ENCODE assay signal across 11 cellular contexts in the genomic region with DNA sequence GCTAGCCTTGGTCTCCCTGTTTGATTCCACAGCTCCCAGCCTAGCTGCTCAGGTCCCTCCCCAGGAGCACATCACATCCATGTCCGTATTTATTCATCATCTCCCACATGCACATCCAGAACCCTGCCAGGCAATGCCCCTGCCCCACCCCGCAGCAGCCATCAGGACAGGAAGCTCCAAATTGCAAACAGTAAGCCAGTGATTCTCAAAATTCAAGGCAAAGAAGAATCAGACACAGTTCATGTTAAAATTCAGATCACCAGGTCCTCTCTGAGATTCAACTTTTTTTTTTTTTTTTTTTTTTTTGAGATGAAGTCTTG. TPM values are rescaled to one million over a fixed set of nuclear protein-coding genes. Genes with fewer than 3 reads are reported as not detected.
A peak's percentile ranks its signal among the peaks of the same experiment; 100 is the strongest.
DNase-seq lines count a peak whose midpoint lies in the region; ATAC-seq, FAIRE-seq and TF ChIP-seq lines count a peak whose summit lies in the region.
"Had no signal": no experiment of that assay in that cellular context is flagged by ENCODE, and none has a peak within 500 bp of the region (broad histone marks: within the 10 kb centered on the region; RNA-seq: fewer than 3 reads in every experiment).

No MANE protein-coding gene starts in this region.

- H3K4me3 Mint-ChIP-seq in natural killer cell: no peak overlapping the region
- H3K4me3 Mint-ChIP-seq: CD8-positive, alpha-beta T cell had no signal

- H3K9me1 ChIP-seq in K562 (ENCODE audit: control insufficient read depth, insufficient read depth, low read length): no peaks in the 10 kb centered on the region

- no peak overlapping the region for H3K27ac ChIP-seq in BLaER1 treated with 17β-estradiol and CSF1 and Interleukin-3, amounts not matched to agents 10 nM and 100 nM
- H3K27ac ChIP-seq in K562 (ENCODE audit: extremely low read depth, low read depth, low read length) (no peak overlapping the region), smooth muscle cell (ENCODE audit: low read depth) (no peak overlapping the region), SK-N-SH (ENCODE audit: low read depth in 2 of 2, low read length in 1 of 2) (peak overlapping the region in 1 of 2 experiments; percentile 96; a peak in 1 of 4 replicates)
- H3K27ac ChIP-seq: neutrophil had no signal

- ATAC-seq in HG02885 (IDR thresholded peaks at IDR 0.05; ENCODE audit: poor library complexity, unreplicated experiment): peak; percentile 7
- ATAC-seq in K562: no peak
- no peak for ATAC-seq in natural killer cell
- no peak for ATAC-seq in stimulated activated naive CD8-positive, alpha-beta T cell treated with anti-CD3 and anti-CD28 coated beads, Interleukin-15, Interleukin-2, amounts not matched to agents 100 U/mL and 50 U/mL, for 24 hours

- H3K9me3 ChIP-seq in BLaER1 treated with 17β-estradiol and CSF1 and Interleukin-3, amounts not matched to agents 10 nM and 100 nM (replicated peaks in 1 of 11): no peaks in the 10 kb centered on the region
- H3K9me3 ChIP-seq in K562 (replicated peaks; ENCODE audit: control insufficient read depth, insufficient read depth, low read depth, low read length) (peaks cover 2% of the 10 kb centered on the region; the same call in 1 of the 2 replicates), smooth muscle cell (replicated peaks; ENCODE audit: low read depth) (no peaks in the 10 kb centered on the region), SK-N-SH (no peaks in the 10 kb centered on the region)
- H3K9me3 ChIP-seq: neutrophil had no signal

- H3K9me2 ChIP-seq in SK-N-SH: no peaks in the 10 kb centered on the region

- in situ Hi-C loops in K562 (cut with MboI): loop anchor here (5.0 kb wide), 1 partner anchor 147 kb away; no protein-coding TSS in a partner anchor

- POLR2A ChIA-PET in K562 (lab: Yijun Ruan, JAX): interaction anchor here (0.8 to 1.7 kb wide), 8 partner anchors 9 to 172 kb away, joined by 3 to 16 read pairs (median 4); partner anchors contain the start of gene PPA1
- POLR2A ChIA-PET in SK-N-SH (lab: Yijun Ruan, JAX): interaction anchor here (0.9 to 1.9 kb wide), 6 partner anchors 10 to 143 kb away, joined by 3 to 26 read pairs (median 8); partner anchors contain the start of gene LRRC20

- H3K27me3 Mint-ChIP-seq in natural killer cell (ENCODE audit: low read depth in 2 of 2): no peaks in the 10 kb centered on the region

- H3K9me3 Mint-ChIP-seq in natural killer cell: no peaks in the 10 kb centered on the region
- H3K9me3 Mint-ChIP-seq: CD8-positive, alpha-beta T cell had no signal

- H4K20me1 ChIP-seq in BLaER1 treated with 17β-estradiol and CSF1 and Interleukin-3, amounts not matched to agents 10 nM and 100 nM: no peaks in the 10 kb centered on the region; a peak in 2 of 22 replicates
- H4K20me1 ChIP-seq in K562 (replicated peaks; ENCODE audit: control insufficient read depth, insufficient read depth, low read length): peaks cover 7% of the 10 kb centered on the region; the same call in 1 of the 2 replicates
- H4K20me1 ChIP-seq in smooth muscle cell (ENCODE audit: low read depth): no peaks in the 10 kb centered on the region
- no peaks in the 10 kb centered on the region for H4K20me1 ChIP-seq in SK-N-SH (ENCODE audit: insufficient read depth)

- no peak for FAIRE-seq in K562 (lab: Jason Lieb, UNC)

- TF ChIP-seq EP300 in K562 (IDR thresholded peaks at IDR 0.05; ENCODE audit: low read length): no peak
- no peak for TF ChIP-seq EP300 in SK-N-SH (IDR thresholded peaks at IDR 0.05; ENCODE audit: borderline replicate concordance in 1 of 2, low read depth in 1 of 2, low read length in 1 of 2)

- peaks cover 20 to 29% (median 26%) of the 10 kb centered on the region in 10 experiments for H3K4me1 ChIP-seq in BLaER1 treated with 17β-estradiol and CSF1 and Interleukin-3, amounts not matched to agents 10 nM and 100 nM
- H3K4me1 ChIP-seq in K562 (replicated peaks in 1 of 2; ENCODE audit: control insufficient read depth in 2 of 2, insufficient read depth in 2 of 2, low read length in 2 of 2) (peaks cover 5 to 15% of the 10 kb centered on the region in 2 experiments; a peak in 4 of 5 replicates), smooth muscle cell (ENCODE audit: low read depth) (no peaks in the 10 kb centered on the region), SK-N-SH (ENCODE audit: control insufficient read depth in 1 of 2, insufficient read depth in 2 of 2, low read depth in 1 of 2, low read length in 1 of 2) (peaks cover 6 to 15% of the 10 kb centered on the region in 2 experiments; a peak in 3 of 4 replicates)

- H3K4me3 ChIP-seq in BLaER1 treated with 17β-estradiol and CSF1 and Interleukin-3, amounts not matched to agents 10 nM and 100 nM: no peak overlapping the region
- H3K4me3 ChIP-seq in K562 (no peak overlapping the region), smooth muscle cell (no peak overlapping the region), SK-N-SH (ENCODE audit: low read depth in 2 of 2, low read length in 1 of 2) (peak overlapping the region in 1 of 2 experiments; percentile 14; a peak in 1 of 4 replicates)

- no TSS peak for BruUV-seq in K562 (replicated peaks; lab: Mats Ljungman, UMichigan)

- no peak for TF ChIP-seq POLR2A in K562 (conservative IDR thresholded peaks at IDR 0.05)

- H3K79me2 ChIP-seq in K562 (ENCODE audit: control insufficient read depth, insufficient read depth, low read length) (no peaks in the 10 kb centered on the region), smooth muscle cell (ENCODE audit: low read depth) (no peaks in the 10 kb centered on the region), SK-N-SH (ENCODE audit: insufficient read depth) (no peaks in the 10 kb centered on the region)

- no peak overlapping the region; a peak in 1 of 22 replicates for H3K9ac ChIP-seq in BLaER1 treated with 17β-estradiol and CSF1 and Interleukin-3, amounts not matched to agents 10 nM and 100 nM
- no peak overlapping the region for H3K9ac ChIP-seq in K562 (ENCODE audit: insufficient read depth in 1 of 2, low read depth in 2 of 2, low read length in 2 of 2)
- no peak overlapping the region for H3K9ac ChIP-seq in smooth muscle cell (ENCODE audit: low read depth)
- H3K9ac ChIP-seq in SK-N-SH: no peak overlapping the region

- H3K27me3 ChIP-seq in BLaER1 treated with 17β-estradiol and CSF1 and Interleukin-3, amounts not matched to agents 10 nM and 100 nM: 0 out of 22 replicates have a peak, but pooled peaks cover 0 to 6% (median 0%) of the 10 kb centered on the region in 11 experiments
- H3K27me3 ChIP-seq in K562 (ENCODE audit: control insufficient read depth in 2 of 2, insufficient read depth in 2 of 2, low read length in 2 of 2): no peaks in the 10 kb centered on the region
- peaks cover 5% of the 10 kb centered on the region for H3K27me3 ChIP-seq in smooth muscle cell (ENCODE audit: low read depth)
- no peaks in the 10 kb centered on the region for H3K27me3 ChIP-seq in SK-N-SH (ENCODE audit: insufficient read depth)
- H3K27me3 ChIP-seq: neutrophil had no signal

- H3K4me2 ChIP-seq in BLaER1 treated with 17β-estradiol and CSF1 and Interleukin-3, amounts not matched to agents 10 nM and 100 nM: peak overlapping the region; percentile 66 to 93 (median 81); a peak in 17 of 22 replicates
- H3K4me2 ChIP-seq in K562 (ENCODE audit: insufficient read depth, low read length) (peak overlapping the region; percentile 8; the same call in 1 of the 2 replicates), smooth muscle cell (no peak overlapping the region), SK-N-SH (no peak overlapping the region)

- CTCF ChIA-PET in K562 (lab: Yijun Ruan, JAX; ENCODE audit: low intra/inter-chr PET ratio): interaction anchor here (0.6 to 6.7 kb wide), 8 partner anchors 92 to 406 kb away, joined by 3 to 77 read pairs (median 4); no protein-coding TSS in a partner anchor
- CTCF ChIA-PET in SK-N-SH (lab: Yijun Ruan, JAX): interaction anchor here (0.6 to 9.0 kb wide), 58 partner anchors 11 to 394 kb away, joined by 3 to 214 read pairs (median 5); partner anchors contain the start of genes EIF4EBP2, LRRC20, NPFFR1 and PPA1

- intact Hi-C loops in K562 (cut with micrococcal nuclease): loop anchor here (1.0 to 2.0 kb wide), 4 partner anchors 34 to 248 kb away; no protein-coding TSS in a partner anchor
- intact Hi-C loops in natural killer cell (cut with micrococcal nuclease): loop anchor here (1.0 to 10.0 kb wide), 3 partner anchors 90 to 248 kb away; no protein-coding TSS in a partner anchor

- no peaks in the 10 kb centered on the region for H3F3A ChIP-seq in smooth muscle cell (ENCODE audit: low read depth)
- H3F3A ChIP-seq in SK-N-SH (replicated peaks; ENCODE audit: insufficient read depth): no peaks in the 10 kb centered on the region

- H3K27ac Mint-ChIP-seq in natural killer cell: peak overlapping the region in 1 of 2 donors; percentile 61
- H3K27ac Mint-ChIP-seq: CD8-positive, alpha-beta T cell had no signal

- no peaks in the 10 kb centered on the region for H3K36me3 Mint-ChIP-seq in natural killer cell
- H3K36me3 Mint-ChIP-seq: CD8-positive, alpha-beta T cell had no signal

- peaks cover 9% of the 10 kb centered on the region in 2 donors for H3K4me1 Mint-ChIP-seq in natural killer cell

- DNase-seq in K562 (ENCODE audit: extremely low read depth in 1 of 4, low spot score in 3 of 4) (no peak), natural killer cell (no peak), smooth muscle cell (lab: John Stamatoyannopoulos, UW; ENCODE audit: unreplicated experiment) (no peak), Kasumi-1 (lab: John Stamatoyannopoulos, UW) (no peak), SK-N-SH (no peak)
- no peak for DNase-seq in stimulated activated naive CD8-positive, alpha-beta T cell treated with anti-CD3 and anti-CD28 coated beads, Interleukin-15, Interleukin-2, amounts not matched to agents 100 U/mL and 50 U/mL, for 24 hours
- DNase-seq: NCI-H524 treated with DMSO at 0.1 percent for 48 hours had no signal

- WGBS in K562 (ENCODE audit: insufficient coverage, low coverage, missing lambda C conversion rate): 35% methylated on average over 2 of the region's 2 CpGs
- WGBS in smooth muscle cell (ENCODE audit: low lambda C conversion rate): 47% methylated on average over 2 of the region's 2 CpGs
- WGBS in SK-N-SH (ENCODE audit: low lambda C conversion rate): 68% methylated on average over 2 of the region's 2 CpGs

- no peak overlapping the region for H2AFZ ChIP-seq in K562 (ENCODE audit: low read depth, low read length)
- H2AFZ ChIP-seq in smooth muscle cell (ENCODE audit: low read depth): no peak overlapping the region
- no peak overlapping the region for H2AFZ ChIP-seq in SK-N-SH (ENCODE audit: low read depth)

- H3K36me3 ChIP-seq in BLaER1 treated with 17β-estradiol and CSF1 and Interleukin-3, amounts not matched to agents 10 nM and 100 nM: peaks cover 0 to 8% (median 0%) of the 10 kb centered on the region in 11 experiments; a peak in 1 of 22 replicates
- H3K36me3 ChIP-seq in K562 (ENCODE audit: control insufficient read depth, insufficient read depth, low read length) (no peaks in the 10 kb centered on the region), smooth muscle cell (ENCODE audit: low read depth) (no peaks in the 10 kb centered on the region), SK-N-SH (replicated peaks in 1 of 2; ENCODE audit: control insufficient read depth in 1 of 2, insufficient read depth in 2 of 2, low read length in 1 of 2) (no peaks in the 10 kb centered on the region)
- H3K36me3 ChIP-seq: neutrophil had no signal

- TF ChIP-seq RAD21 in K562 (CRISPR knock-in tag; conservative IDR thresholded peaks at IDR 0.05 in 1 of 2, IDR thresholded peaks at IDR 0.05 in 1 of 2) (no peak), SK-N-SH (IDR thresholded peaks at IDR 0.05; ENCODE audit: low read length) (no peak)

- no peak for TF ChIP-seq CTCF in K562 (IDR thresholded peaks at IDR 0.05 in 2 of 3, conservative IDR thresholded peaks at IDR 0.05 in 1 of 3; ENCODE audit: insufficient read depth in 2 of 3, low read depth in 1 of 3, low read length in 3 of 3)
- TF ChIP-seq CTCF in natural killer cell (IDR thresholded peaks at IDR 0.05): peak; percentile 40
- no peak for TF ChIP-seq CTCF in smooth muscle cell (IDR thresholded peaks at IDR 0.05; ENCODE audit: borderline replicate concordance, insufficient read depth, poor library complexity, severe bottlenecking)
- TF ChIP-seq CTCF in SK-N-SH (IDR thresholded peaks at IDR 0.05): no peak

RNA-seq across cellular contexts. Expression of gene LRRC20, which starts 17.7 kb away (rescaled TPM):
- total RNA-seq in K562 (2011; cell fraction: chromatin; rRNA removed; ENCODE audit: low replicate concordance): 4.7 and 10.3 TPM in 2 replicates
- total RNA-seq in K562 (2011; cell fraction: nucleolus; rRNA removed): 9.0 and 9.3 TPM in 2 replicates
- 6.5 and 7.2 TPM in 2 replicates for total RNA-seq in K562 (2011; cell fraction: nucleoplasm; rRNA removed)
- total RNA-seq in K562 (2014; rRNA removed) (9.8 and 14.3 TPM in 2 replicates), K562 (2014; rRNA removed; fragmentation: Illumina TruSeq; extraction: Trizol) (3.9 and 4.4 TPM in 2 replicates), K562 (2015; rRNA removed; fragmentation: Illumina TruSeq; extraction: Trizol) (8.6 and 10.1 TPM in 2 replicates), K562 (2021) (12.4 and 13.1 TPM in 2 replicates), natural killer cell (1 to 10 TPM; 1.2 to 1.5 (median 1.3) TPM), smooth muscle cell (2.7 and 14.3 TPM in 2 replicates)
- polyA plus RNA-seq in K562 (2011; rRNA removed) (15.8 and 16.9 TPM in 2 replicates), K562 (2014; fragmentation: Illumina TruSeq; extraction: Trizol) (14.2 and 16.7 TPM in 2 replicates), K562 (2014; fragmentation: Nextera tagmentation; extraction: Ambion mirVana) (1 to 10 TPM; 2.3 to 3.0 TPM), K562 (2014; rRNA removed) (11.0 and 11.4 TPM in 2 replicates), smooth muscle cell (4.7 and 6.7 TPM in 2 replicates), SK-N-SH (2012; rRNA removed) (27.7 and 28.9 TPM in 2 replicates)
- polyA plus RNA-seq in K562 (2011; cell fraction: cytosol; rRNA removed): 28.2 and 31.1 TPM in 2 replicates
- 16.1 and 16.9 TPM in 2 replicates for polyA plus RNA-seq in K562 (2011; cell fraction: nucleus; rRNA removed)
- 11.8 and 17.5 TPM in 2 replicates for polyA plus RNA-seq in K562 (2012)
- polyA minus RNA-seq in K562 (2011; rRNA and poly(A)+ RNA removed): 7.1 and 11.6 TPM in 2 replicates
- 4.1 and 5.0 TPM in 2 replicates for polyA minus RNA-seq in K562 (2011; cell fraction: cytosol; rRNA and poly(A)+ RNA removed)
- 4.6 and 6.2 TPM in 2 replicates for polyA minus RNA-seq in K562 (2011; cell fraction: nucleus; rRNA and poly(A)+ RNA removed)
- 13.8 and 23.4 TPM in 2 replicates for polyA plus RNA-seq in SK-N-SH (2012; cell fraction: cytosol; rRNA removed)
- 20.3 and 23.6 TPM in 2 replicates for polyA plus RNA-seq in SK-N-SH (2012; cell fraction: nucleus; rRNA removed)

RNA-seq across cellular contexts. Expression of gene EIF4EBP2, which starts 39.2 kb away (rescaled TPM):
- 14.7 and 24.0 TPM in 2 replicates for total RNA-seq in K562 (2011; cell fraction: chromatin; rRNA removed; ENCODE audit: low replicate concordance)
- total RNA-seq in K562 (2011; cell fraction: nucleolus; rRNA removed): 12.2 and 12.6 TPM in 2 replicates
- 24.9 and 39.0 TPM in 2 replicates for total RNA-seq in K562 (2011; cell fraction: nucleoplasm; rRNA removed)
- total RNA-seq in K562 (2014; rRNA removed) (18.3 and 24.5 TPM in 2 replicates), K562 (2014; rRNA removed; fragmentation: Illumina TruSeq; extraction: Trizol) (46.5 and 54.1 TPM in 2 replicates), K562 (2015; rRNA removed; fragmentation: Illumina TruSeq; extraction: Trizol) (38.1 and 39.4 TPM in 2 replicates), K562 (2021) (54.1 and 61.8 TPM in 2 replicates), natural killer cell (10 to 100 TPM; 60.6 to 71.6 (median 71.1) TPM), smooth muscle cell (43.9 and 51.4 TPM in 2 replicates)
- polyA plus RNA-seq in K562 (2011; rRNA removed) (34.9 and 38.3 TPM in 2 replicates), K562 (2014; fragmentation: Illumina TruSeq; extraction: Trizol) (57.4 and 67.5 TPM in 2 replicates), K562 (2014; fragmentation: Nextera tagmentation; extraction: Ambion mirVana) (10 to 100 TPM; 16.1 to 25.5 TPM), K562 (2014; rRNA removed) (27.5 and 31.3 TPM in 2 replicates), smooth muscle cell (23.5 and 35.9 TPM in 2 replicates), SK-N-SH (2012; rRNA removed) (9.9 and 12.7 TPM in 2 replicates)
- 16.6 and 34.9 TPM in 2 replicates for polyA plus RNA-seq in K562 (2011; cell fraction: cytosol; rRNA removed)
- 12.7 and 16.0 TPM in 2 replicates for polyA plus RNA-seq in K562 (2011; cell fraction: nucleus; rRNA removed)
- polyA plus RNA-seq in K562 (2012): 46.6 and 46.7 TPM in 2 replicates
- polyA minus RNA-seq in K562 (2011; rRNA and poly(A)+ RNA removed): 58.4 and 64.6 TPM in 2 replicates
- 32.8 and 50.2 TPM in 2 replicates for polyA minus RNA-seq in K562 (2011; cell fraction: cytosol; rRNA and poly(A)+ RNA removed)
- polyA minus RNA-seq in K562 (2011; cell fraction: nucleus; rRNA and poly(A)+ RNA removed): 5.9 and 11.8 TPM in 2 replicates
- polyA plus RNA-seq in SK-N-SH (2012; cell fraction: cytosol; rRNA removed): 15.5 and 15.7 TPM in 2 replicates
- polyA plus RNA-seq in SK-N-SH (2012; cell fraction: nucleus; rRNA removed): 5.9 and 9.9 TPM in 2 replicates

Comparison
In these comparisons a context has a peak if more than half of its experiments do, and no peak if none do; other contexts are left out.
1. H3K4me2 ChIP-seq: peak in BLaER1 treated with 17β-estradiol and CSF1 and Interleukin-3, amounts not matched to agents 10 nM and 100 nM (11 of 11) and K562 (single experiment); none in smooth muscle cell (single experiment) and SK-N-SH (single experiment).